In the genomic region with DNA sequence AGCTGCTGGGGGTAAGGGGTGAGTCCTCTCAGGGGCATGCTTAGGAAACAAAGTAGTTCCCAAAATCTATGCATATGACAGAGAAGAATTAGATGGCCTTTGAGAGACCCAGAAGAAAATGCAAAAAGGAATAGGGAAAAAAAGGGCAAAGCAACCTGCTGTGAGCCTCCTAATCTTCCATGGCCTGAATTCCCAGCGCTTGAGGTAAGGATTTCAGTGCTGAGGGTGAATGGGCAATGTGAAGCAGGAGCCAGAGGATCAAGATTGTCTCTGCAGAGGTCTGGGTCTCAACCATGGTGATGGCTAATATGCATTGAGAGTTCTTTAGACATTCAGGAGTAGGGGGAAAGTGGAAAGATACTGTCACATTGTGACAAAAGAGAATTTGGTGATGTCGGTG, we compare ENCODE assay signal across 24 cellular contexts. TPM values are rescaled to one million over a fixed set of nuclear protein-coding genes. Genes with fewer than 3 reads are reported as not detected.
"Had no signal": no experiment of that assay in that cellular context is flagged by ENCODE, and none has a peak within 500 bp of the region (broad histone marks: within the 10 kb centered on the region; RNA-seq: fewer than 3 reads in every experiment).

No MANE protein-coding gene starts in this region.

- H3K9me3 Mint-ChIP-seq: IgD-negative memory B cell had no signal

- H3K27ac ChIP-seq: KMS-11, RWPE1 had no signal

- DNase-seq: Kasumi-1, MM.1S, NCI-H1092 treated with DMSO at 0.1 percent for 48 hours, NCI-H1436, NCI-H187, NCI-H2029, NCI-H2081 treated with DMSO at 0.1 percent for 48 hours, NCI-H2171, NCI-H226, NCI-H446, NCI-H510A, NCI-H524 treated with DMSO at 0.1 percent for 48 hours, NCI-H69, NCI-H774, PC-3, SHP77, SK-N-SH, SW 1271 had no signal

- H3K4me3 Mint-ChIP-seq: IgD-negative memory B cell had no signal

- H3K9me3 ChIP-seq: SK-N-SH had no signal

- H3K4me3 ChIP-seq: K562 had no signal

- H3K9ac ChIP-seq: KMS-11, SK-N-SH had no signal

- ATAC-seq: K562, Panc1, PC-3 had no signal

- H3K4me2 ChIP-seq: KMS-11, SK-N-SH had no signal

- H3K36me3 Mint-ChIP-seq: IgD-negative memory B cell had no signal

- H3K27ac Mint-ChIP-seq: IgD-negative memory B cell had no signal

- H3K4me1 Mint-ChIP-seq: IgD-negative memory B cell had no signal

RNA-seq across cellular contexts. Expression of a gene that starts 31.5 kb away (rescaled TPM):
- total RNA-seq: HT1080, PC-3 had no signal

RNA-seq across cellular contexts. Expression of a gene that starts 43.4 kb away (rescaled TPM):
- total RNA-seq: HT1080 had no signal
